Comparison of ENCODE assay signal across 24 cellular contexts in the genomic region with DNA sequence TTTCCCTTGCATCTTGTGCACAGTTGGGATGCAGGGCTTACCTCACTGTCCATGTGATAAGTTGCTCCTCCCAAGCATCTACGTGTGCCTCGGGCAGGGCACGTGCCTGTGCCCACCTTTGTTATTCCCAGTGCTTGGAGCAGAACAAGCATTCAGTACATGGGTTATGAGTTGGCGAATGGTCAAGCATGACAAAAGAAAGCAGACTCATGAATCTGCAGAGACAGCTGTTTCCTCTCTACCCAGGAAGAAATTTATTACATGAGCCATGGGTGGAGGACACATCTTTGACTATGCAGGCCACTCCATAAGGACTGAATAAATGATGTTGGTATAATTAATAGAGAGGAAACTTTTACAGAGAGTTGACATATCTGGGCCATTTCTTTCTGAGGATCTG.
"Had no signal": no experiment of that assay in that cellular context is flagged by ENCODE, and none has a peak within 500 bp of the region (broad histone marks: within the 10 kb centered on the region; RNA-seq: fewer than 3 reads in every experiment).

No MANE protein-coding gene starts in this region.

- H3K79me2 ChIP-seq: hepatocyte had no signal

- H3K4me1 ChIP-seq: pancreas, prostate gland, right lobe of liver, stomach, tibial artery, upper lobe of right lung had no signal

- H2AFZ ChIP-seq: hepatocyte had no signal

- H3K4me2 ChIP-seq: hepatocyte had no signal

- H3K36me3 ChIP-seq: left ventricle myocardium inferior, pancreas, prostate gland, right atrium auricular region, right lobe of liver, stomach, thoracic aorta, upper lobe of right lung had no signal

- DNase-seq: heart right ventricle; left ventricle myocardium inferior; mesendoderm; naive thymus-derived CD4-positive, alpha-beta T cell; nucleus accumbens; pancreas; posterior cingulate gyrus; right lobe of liver; stimulated activated CD4-positive, alpha-beta T cell treated with anti-CD3 and anti-CD28 coated beads, Interleukin-12 subunit alpha, Interleukin-12 subunit beta, amount 100 ng/mL, for 4 hours; stimulated activated CD4-positive, alpha-beta T cell treated with anti-CD3 and anti-CD28 coated beads, Interleukin-15, amount 100 ng/mL, for 24 hours; stimulated activated CD4-positive, alpha-beta T cell treated with anti-CD3 and anti-CD28 coated beads, Interleukin-2, amount 100 ng/mL, for 24 hours; stimulated activated CD4-positive, alpha-beta T cell treated with anti-CD3 and anti-CD28 coated beads, Interleukin-4, amount 100 ng/mL, for 1 hour; stimulated activated naive B cell treated with anti-CD40 and anti-IgM and Interleukin-4, amounts not matched to agents 10 μg/mL and 1 μg/mL and 100 μg/mL, for 72 hours; stimulated activated naive CD8-positive, alpha-beta T cell treated with anti-CD3 and anti-CD28 coated beads, Interleukin-15, Interleukin-2, amounts not matched to agents 100 U/mL and 50 U/mL, for 24 hours; stomach; tibial artery; trophoblast cell; upper lobe of right lung had no signal

- H3K27me3 ChIP-seq: heart right ventricle, hepatocyte, pancreas, right atrium auricular region, right lobe of liver, tibial artery, upper lobe of right lung had no signal

- H3K4me3 ChIP-seq: heart right ventricle, hepatocyte, left ventricle myocardium inferior, lung, pancreas, prostate gland, right atrium auricular region, right lobe of liver, skin epidermis, stomach, thoracic aorta, tibial artery, upper lobe of right lung had no signal

- H3K27ac ChIP-seq: heart right ventricle, hepatocyte, left ventricle myocardium inferior, pancreas, right atrium auricular region, right lobe of liver, stomach, thoracic aorta, tibial artery, upper lobe of right lung had no signal

- H3K9me3 ChIP-seq: heart right ventricle, left ventricle myocardium inferior, pancreas, prostate gland, right atrium auricular region, right lobe of liver, stomach, thoracic aorta, tibial artery, upper lobe of right lung had no signal
